1 cellular context compared by ENCODE assay signal in the genomic region with DNA sequence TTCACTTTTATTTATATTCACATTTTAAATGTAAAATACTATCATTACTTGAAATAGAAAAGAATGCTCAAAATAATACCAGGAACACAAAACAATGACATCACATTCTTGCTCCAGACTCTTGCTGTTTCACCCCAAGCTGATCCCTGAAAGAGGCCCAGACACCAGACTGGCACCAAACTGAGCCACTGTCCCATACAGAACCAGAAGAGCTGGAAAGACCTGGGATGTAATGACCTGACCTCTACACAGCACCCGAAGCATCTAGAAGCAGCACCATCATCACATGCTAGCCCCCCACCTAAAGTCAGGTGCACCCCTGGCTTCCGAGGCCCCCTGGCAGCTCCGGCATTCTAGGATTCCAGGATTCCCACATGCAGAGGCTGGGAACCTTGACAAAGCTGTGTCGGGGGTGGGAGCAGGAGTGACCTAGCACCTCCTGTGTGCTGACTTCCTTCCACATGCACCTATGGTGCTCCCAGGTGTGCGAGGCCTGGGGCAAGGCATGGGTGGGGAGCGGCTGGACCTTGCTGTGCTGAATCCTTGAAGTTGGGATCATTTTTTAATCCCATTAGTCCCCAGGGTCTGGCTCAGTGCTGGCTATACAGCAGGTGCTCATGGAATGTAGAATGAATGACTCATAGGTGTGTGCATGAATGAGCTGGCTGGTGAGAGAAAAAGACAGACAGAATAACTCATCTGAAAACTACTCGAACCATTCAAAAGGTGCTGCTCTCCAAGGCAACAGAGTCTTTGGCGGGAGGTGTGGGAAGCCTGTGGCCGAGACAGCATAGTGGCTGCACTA.
TF ChIP-seq lines count a peak whose summit lies in the region.

No MANE protein-coding gene starts in this region.

TF ChIP-seq in SK-N-SH, 30 proteins besides CTCF, POLR2A, EP300 and RAD21 (continued from another document):
- TF ChIP-seq, protein P1, sequence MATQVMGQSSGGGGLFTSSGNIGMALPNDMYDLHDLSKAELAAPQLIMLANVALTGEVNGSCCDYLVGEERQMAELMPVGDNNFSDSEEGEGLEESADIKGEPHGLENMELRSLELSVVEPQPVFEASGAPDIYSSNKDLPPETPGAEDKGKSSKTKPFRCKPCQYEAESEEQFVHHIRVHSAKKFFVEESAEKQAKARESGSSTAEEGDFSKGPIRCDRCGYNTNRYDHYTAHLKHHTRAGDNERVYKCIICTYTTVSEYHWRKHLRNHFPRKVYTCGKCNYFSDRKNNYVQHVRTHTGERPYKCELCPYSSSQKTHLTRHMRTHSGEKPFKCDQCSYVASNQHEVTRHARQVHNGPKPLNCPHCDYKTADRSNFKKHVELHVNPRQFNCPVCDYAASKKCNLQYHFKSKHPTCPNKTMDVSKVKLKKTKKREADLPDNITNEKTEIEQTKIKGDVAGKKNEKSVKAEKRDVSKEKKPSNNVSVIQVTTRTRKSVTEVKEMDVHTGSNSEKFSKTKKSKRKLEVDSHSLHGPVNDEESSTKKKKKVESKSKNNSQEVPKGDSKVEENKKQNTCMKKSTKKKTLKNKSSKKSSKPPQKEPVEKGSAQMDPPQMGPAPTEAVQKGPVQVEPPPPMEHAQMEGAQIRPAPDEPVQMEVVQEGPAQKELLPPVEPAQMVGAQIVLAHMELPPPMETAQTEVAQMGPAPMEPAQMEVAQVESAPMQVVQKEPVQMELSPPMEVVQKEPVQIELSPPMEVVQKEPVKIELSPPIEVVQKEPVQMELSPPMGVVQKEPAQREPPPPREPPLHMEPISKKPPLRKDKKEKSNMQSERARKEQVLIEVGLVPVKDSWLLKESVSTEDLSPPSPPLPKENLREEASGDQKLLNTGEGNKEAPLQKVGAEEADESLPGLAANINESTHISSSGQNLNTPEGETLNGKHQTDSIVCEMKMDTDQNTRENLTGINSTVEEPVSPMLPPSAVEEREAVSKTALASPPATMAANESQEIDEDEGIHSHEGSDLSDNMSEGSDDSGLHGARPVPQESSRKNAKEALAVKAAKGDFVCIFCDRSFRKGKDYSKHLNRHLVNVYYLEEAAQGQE (IDR thresholded peaks at IDR 0.05; ENCODE audit: low read depth, low read length) = no peak
- TF ChIP-seq FOXM1 (IDR thresholded peaks at IDR 0.05; ENCODE audit: low read depth) = no peak
- TF ChIP-seq, protein P2, sequence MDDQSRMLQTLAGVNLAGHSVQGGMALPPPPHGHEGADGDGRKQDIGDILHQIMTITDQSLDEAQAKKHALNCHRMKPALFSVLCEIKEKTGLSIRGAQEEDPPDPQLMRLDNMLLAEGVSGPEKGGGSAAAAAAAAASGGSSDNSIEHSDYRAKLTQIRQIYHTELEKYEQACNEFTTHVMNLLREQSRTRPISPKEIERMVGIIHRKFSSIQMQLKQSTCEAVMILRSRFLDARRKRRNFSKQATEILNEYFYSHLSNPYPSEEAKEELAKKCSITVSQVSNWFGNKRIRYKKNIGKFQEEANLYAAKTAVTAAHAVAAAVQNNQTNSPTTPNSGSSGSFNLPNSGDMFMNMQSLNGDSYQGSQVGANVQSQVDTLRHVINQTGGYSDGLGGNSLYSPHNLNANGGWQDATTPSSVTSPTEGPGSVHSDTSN (IDR thresholded peaks at IDR 0.05) = peak; percentile 33
- TF ChIP-seq MEF2A (IDR thresholded peaks at IDR 0.05; ENCODE audit: borderline replicate concordance, low read depth) = no peak
- TF ChIP-seq NRF1 (IDR thresholded peaks at IDR 0.05; ENCODE audit: low read depth, low read length) = no peak
- TF ChIP-seq GABPA (IDR thresholded peaks at IDR 0.05; ENCODE audit: low read depth) = no peak
- TF ChIP-seq, protein P3, sequence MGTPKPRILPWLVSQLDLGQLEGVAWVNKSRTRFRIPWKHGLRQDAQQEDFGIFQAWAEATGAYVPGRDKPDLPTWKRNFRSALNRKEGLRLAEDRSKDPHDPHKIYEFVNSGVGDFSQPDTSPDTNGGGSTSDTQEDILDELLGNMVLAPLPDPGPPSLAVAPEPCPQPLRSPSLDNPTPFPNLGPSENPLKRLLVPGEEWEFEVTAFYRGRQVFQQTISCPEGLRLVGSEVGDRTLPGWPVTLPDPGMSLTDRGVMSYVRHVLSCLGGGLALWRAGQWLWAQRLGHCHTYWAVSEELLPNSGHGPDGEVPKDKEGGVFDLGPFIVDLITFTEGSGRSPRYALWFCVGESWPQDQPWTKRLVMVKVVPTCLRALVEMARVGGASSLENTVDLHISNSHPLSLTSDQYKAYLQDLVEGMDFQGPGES (IDR thresholded peaks at IDR 0.05; ENCODE audit: low read depth, low read length) = no peak
- TF ChIP-seq SIN3A (IDR thresholded peaks at IDR 0.05; ENCODE audit: borderline replicate concordance, low read depth, low read length) = no peak
- no peak for TF ChIP-seq YY1 (IDR thresholded peaks at IDR 0.05; ENCODE audit: low read depth)
- no peak for TF ChIP-seq MXI1 (IDR thresholded peaks at IDR 0.05; ENCODE audit: low read depth, low read length)
- TF ChIP-seq, protein P4, sequence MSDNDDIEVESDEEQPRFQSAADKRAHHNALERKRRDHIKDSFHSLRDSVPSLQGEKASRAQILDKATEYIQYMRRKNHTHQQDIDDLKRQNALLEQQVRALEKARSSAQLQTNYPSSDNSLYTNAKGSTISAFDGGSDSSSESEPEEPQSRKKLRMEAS (IDR thresholded peaks at IDR 0.05; ENCODE audit: low read depth) = peak; percentile 24; the same call in 1 of the 2 replicates
